Comparison of ENCODE assay signal across 8 cellular contexts in the genomic region with DNA sequence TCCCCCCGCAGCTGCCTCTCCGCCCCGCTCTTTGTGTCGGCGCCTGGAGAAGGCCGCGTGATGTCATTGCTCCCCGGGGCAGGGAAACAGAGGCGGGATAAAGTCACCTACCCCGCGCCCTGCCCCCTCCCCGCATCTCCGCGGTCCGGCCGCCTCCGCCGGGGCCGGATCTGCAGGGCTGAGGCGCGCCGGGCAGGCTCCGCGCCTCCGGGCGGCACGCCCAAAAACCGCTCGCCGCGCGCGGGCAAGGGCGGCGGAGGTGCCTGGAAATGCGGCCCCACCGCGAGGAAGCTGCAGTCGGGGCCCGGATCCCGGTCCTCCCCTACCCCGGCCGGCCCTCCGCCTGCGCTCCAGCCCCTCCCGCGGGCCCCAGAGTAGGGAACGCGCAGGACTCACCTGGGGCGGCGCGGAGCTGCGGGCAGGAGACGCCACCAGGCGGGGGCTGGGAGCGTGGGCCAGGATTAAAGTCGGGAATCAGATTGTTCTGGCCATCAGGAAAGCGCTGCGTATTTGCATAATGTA. TPM values are rescaled to one million over a fixed set of nuclear protein-coding genes. Genes with fewer than 3 reads are reported as not detected.
A peak's percentile ranks its signal among the peaks of the same experiment; 100 is the strongest.
DNase-seq lines count a peak whose midpoint lies in the region; ATAC-seq, FAIRE-seq and TF ChIP-seq lines count a peak whose summit lies in the region.

Gene FAXC, minus strand, starts transcription at position 55 of the 522 bp plus-strand sequence. CDS start 302 bp downstream, outside the sequence.

- H3K4ac ChIP-seq in H1 (replicated peaks; ENCODE audit: insufficient read length, low read depth, low read length), result no peak within 1 kb of the TSS

- FAIRE-seq in HTR-8/SVneo (lab: Jason Lieb, UNC) (no peak), H1 (lab: Jason Lieb, UNC) (no peak)

- H3K9me3 Mint-ChIP-seq in memory B cell, result no peaks in the 10 kb centered on the region

- no peak for TF ChIP-seq EP300 in H1 (IDR thresholded peaks at IDR 0.05; ENCODE audit: borderline replicate concordance in 1 of 2, low read depth in 2 of 2, low read length in 2 of 2)

- POLR2A ChIA-PET in H1 (lab: Charles Lee; ENCODE audit: partially characterized antibody), result interaction anchor here (0.5 to 4.2 kb wide), 18 partner anchors 9 to 219 kb away, joined by 3 to 34 read pairs (median 4); partner anchors contain the start of genes CCNC, COQ3 and PNISR

- 1% methylated on average over 52 of the region's 59 CpGs; no CpG with 5 or more reads in 1 of the 2 experiments for WGBS in H1 (ENCODE audit: extremely low coverage in 1 of 2, insufficient coverage in 1 of 2, insufficient read length in 1 of 2, insufficient replicate concordance in 2 of 2, low coverage in 1 of 2, low lambda C conversion rate in 2 of 2, missing lambda C conversion rate in 1 of 2), 2 experiments

- H3K18ac ChIP-seq in H1 (ENCODE audit: extremely low read depth, low read length), result no peak within 1 kb of the TSS; the same call in 1 of the 2 replicates

- H3K79me2 ChIP-seq in H1 (ENCODE audit: control insufficient read depth in 1 of 2, insufficient read depth in 2 of 2, low read length in 2 of 2), result 0 out of 4 replicates have a peak, but pooled peaks cover 0 to 2% of the 10 kb centered on the region in 2 experiments

- peak within 1 kb of the TSS; percentile 41 for H3K4me3 Mint-ChIP-seq in memory B cell

- TF ChIP-seq CTCF in H1 (IDR thresholded peaks at IDR 0.05; ENCODE audit: control extremely low read depth in 1 of 3, insufficient read depth in 1 of 3, low read depth in 1 of 3, low read length in 3 of 3), result peak; percentile 31 to 45 (median 35)
- peak in 1 of 2 experiments; percentile 13 for TF ChIP-seq CTCF in tibial artery (IDR thresholded peaks at IDR 0.05)

- H2BK12ac ChIP-seq in H1 (ENCODE audit: low read depth, low read length), result no peak within 1 kb of the TSS; the same call in 1 of the 2 replicates

- H3K14ac ChIP-seq in H1 (ENCODE audit: insufficient read length), result peak within 1 kb of the TSS; percentile 56

- H3K27me3 Mint-ChIP-seq in memory B cell, result peaks cover 19% of the 10 kb centered on the region

- H4K91ac ChIP-seq in H1 (replicated peaks; ENCODE audit: insufficient read length, low read length), result peak within 1 kb of the TSS; percentile 17

- no peaks in the 10 kb centered on the region for H3K79me1 ChIP-seq in H1 (ENCODE audit: low read depth, low read length)

- H3K36me3 Mint-ChIP-seq in memory B cell, result no peaks in the 10 kb centered on the region

- intact Hi-C loops in tibial artery (cut with DNase I; ENCODE audit: low total_unique reads) (no loop called here), sciatic nerve (cut with DNase I) (no loop called here)

- H3K27ac ChIP-seq in SJCRH30 (no peak within 1 kb of the TSS), H1 (ENCODE audit: low read depth, low read length) (peak within 1 kb of the TSS; percentile 62; the same call in 1 of the 2 replicates), tibial artery (peak within 1 kb of the TSS; percentile 70 to 87)

- TF ChIP-seq RAD21 in H1 (IDR thresholded peaks at IDR 0.05 in 1 of 2, conservative IDR thresholded peaks at IDR 0.05 in 1 of 2; ENCODE audit: low read depth in 2 of 2, low read length in 2 of 2), result peak; percentile 36 to 47; a peak in 2 of 4 replicates

- H3K4me3 ChIP-seq in SJCRH30 (peak within 1 kb of the TSS; percentile 84), H1 (ENCODE audit: extremely low read depth in 1 of 4, insufficient read depth in 2 of 4, low read depth in 3 of 4, low read length in 4 of 4) (peak within 1 kb of the TSS; percentile 86 to 96 (median 90)), tibial artery (peak within 1 kb of the TSS; percentile 62 to 87)

- peaks cover 6% of the 10 kb centered on the region; the same call in 1 of the 2 replicates for H3K4me1 ChIP-seq in SJCRH30
- H3K4me1 ChIP-seq in H1 (replicated peaks in 1 of 4; ENCODE audit: control insufficient read depth in 3 of 4, insufficient read depth in 4 of 4, low read length in 3 of 4), result peaks cover 0 to 9% (median 6%) of the 10 kb centered on the region in 4 experiments; a peak in 6 of 7 replicates
- peaks cover 0 to 25% (median 11%) of the 10 kb centered on the region in 4 donors for H3K4me1 ChIP-seq in tibial artery

- CTCF ChIA-PET in H1 (lab: Charles Lee; ENCODE audit: partially characterized antibody), result interaction anchor here (1.0 to 5.2 kb wide), 7 partner anchors 12 to 182 kb away, joined by 3 to 39 read pairs (median 5); no protein-coding TSS in a partner anchor

- H2AFZ ChIP-seq in H1 (ENCODE audit: low read length), result peak within 1 kb of the TSS; percentile 77

- peak within 1 kb of the TSS; percentile 34 for H3K56ac ChIP-seq in H1 (replicated peaks; ENCODE audit: insufficient read length, low read depth, low read length)

- H3K36me3 ChIP-seq in SJCRH30 (no peaks in the 10 kb centered on the region), H1 (ENCODE audit: control insufficient read depth in 2 of 4, insufficient read depth in 4 of 4, low read length in 3 of 4) (no peaks in the 10 kb centered on the region; a peak in 1 of 8 replicates), tibial artery (no peaks in the 10 kb centered on the region)

- DNase-seq in COR-L47 (lab: John Stamatoyannopoulos, UW) (peak; percentile 78), HTR-8/SVneo (ENCODE audit: insufficient read length, low spot score) (peak; percentile 31), SJCRH30 (peak; percentile 40 to 47), H1 (ENCODE audit: low read depth in 1 of 2, low spot score in 2 of 2) (peak in 1 of 2 experiments; percentile 81), memory B cell (ENCODE audit: low spot score in 2 of 2) (peak in 1 of 2 donors; percentile 14), tibial artery (peak in 1 of 2 donors; percentile 67), sciatic nerve (ENCODE audit: low spot score) (no peak)

- H3K9me3 ChIP-seq in SJCRH30 (replicated peaks) (no peaks in the 10 kb centered on the region), H1 (ENCODE audit: insufficient read depth in 2 of 2, low read depth in 1 of 2, low read length in 1 of 2) (no peaks in the 10 kb centered on the region), tibial artery (no peaks in the 10 kb centered on the region)

- peak; percentile 48 for ATAC-seq in GM19328 (IDR thresholded peaks at IDR 0.05; ENCODE audit: unreplicated experiment)
- peak; percentile 37 for ATAC-seq in memory B cell (ENCODE audit: low read depth)
- ATAC-seq in sciatic nerve, result no peak

- H2BK20ac ChIP-seq in H1 (ENCODE audit: low read length), result no peak within 1 kb of the TSS

- no peak within 1 kb of the TSS for H4K5ac ChIP-seq in H1 (ENCODE audit: insufficient read length, low read depth, low read length)

- no peak within 1 kb of the TSS for H3K23ac ChIP-seq in H1 (ENCODE audit: insufficient read length)

- H3K9ac ChIP-seq in H1 (replicated peaks in 1 of 4; ENCODE audit: extremely low read depth in 1 of 4, low read depth in 3 of 4, low read length in 3 of 4), result peak within 1 kb of the TSS; percentile 81 to 93 (median 88)

- no peaks in the 10 kb centered on the region for H3K4me1 Mint-ChIP-seq in memory B cell

- no peaks in the 10 kb centered on the region for H4K20me1 ChIP-seq in H1 (replicated peaks in 1 of 2; ENCODE audit: control insufficient read depth in 1 of 2, insufficient read depth in 2 of 2, low read length in 2 of 2)

- no peak within 1 kb of the TSS for H2BK120ac ChIP-seq in H1 (replicated peaks; ENCODE audit: low read depth, low read length)

- peak within 1 kb of the TSS; percentile 93; the same call in 1 of the 2 replicates for H4K8ac ChIP-seq in H1 (ENCODE audit: extremely low read depth, insufficient read depth, low read length)

- H3K27me3 ChIP-seq in SJCRH30 (peaks cover 4% of the 10 kb centered on the region; the same call in 1 of the 2 replicates), H1 (replicated peaks in 1 of 4; ENCODE audit: control insufficient read depth in 3 of 4, extremely low read depth in 1 of 4, insufficient read depth in 3 of 4, low read length in 3 of 4) (no peaks in the 10 kb centered on the region; a peak in 1 of 7 replicates), tibial artery (peaks cover 0 to 3% of the 10 kb centered on the region in 2 donors)

- peak; percentile 72 to 73 for TF ChIP-seq POLR2A in H1 (IDR thresholded peaks at IDR 0.05; ENCODE audit: control extremely low read depth in 1 of 2, low read depth in 2 of 2, low read length in 2 of 2)

- peaks cover 8% of the 10 kb centered on the region for H3K23me2 ChIP-seq in H1 (ENCODE audit: low read depth, low read length)

- H2BK15ac ChIP-seq in H1 (ENCODE audit: low read length), result 0 out of 2 replicates have a peak within 1 kb of the TSS, but pooled peaks have one; percentile 34

- H2BK5ac ChIP-seq in H1 (ENCODE audit: low read depth, low read length), result peak within 1 kb of the TSS; percentile 14; the same call in 1 of the 2 replicates

- no peak within 1 kb of the TSS for H3K27ac Mint-ChIP-seq in memory B cell

- no peak within 1 kb of the TSS for H2AK5ac ChIP-seq in H1 (ENCODE audit: low read depth, low read length)

- peak within 1 kb of the TSS; percentile 92 to 96 for H3K4me2 ChIP-seq in H1 (ENCODE audit: insufficient read depth in 1 of 2, low read depth in 2 of 2, low read length in 2 of 2)

TF ChIP-seq in H1, 55 proteins besides CTCF, POLR2A, EP300 and RAD21 (continues in another document):
- TF ChIP-seq ASH2L (IDR thresholded peaks at IDR 0.05; ENCODE audit: low read length) (peak; percentile 42), PHF8 (conservative IDR thresholded peaks at IDR 0.05; ENCODE audit: low read depth, low read length) (peak; percentile 71), SIN3A (conservative IDR thresholded peaks at IDR 0.05 in 1 of 2, IDR thresholded peaks at IDR 0.05 in 1 of 2; ENCODE audit: low read depth in 1 of 2, low read length in 2 of 2) (no peak), POLR2AphosphoS5 (IDR thresholded peaks at IDR 0.05; ENCODE audit: low read depth, low read length) (peak; percentile 66), TBP (IDR thresholded peaks at IDR 0.05; ENCODE audit: low read depth, low read length) (peak; percentile 17), KDM4A (IDR thresholded peaks at IDR 0.05; ENCODE audit: low read depth, low read length, severe bottlenecking) (peak; percentile 75), BACH1 (IDR thresholded peaks at IDR 0.05; ENCODE audit: low read length) (peak; percentile 16; the same call in 1 of the 2 replicates), TAF1 (IDR thresholded peaks at IDR 0.05; ENCODE audit: low read depth, low read length) (peak; percentile 87), POU5F1 (IDR thresholded peaks at IDR 0.05; ENCODE audit: low read depth, low read length) (no peak)

RNA-seq across cellular contexts. Expression of gene FAXC, which starts in this region (rescaled TPM):
- total RNA-seq in SJCRH30 (2014; rRNA removed; shearing (Covaris generic)), result 5.0 and 7.4 TPM in 2 replicates
- 25.6 and 29.8 TPM in 2 replicates for total RNA-seq in H1 (2021; fragmentation: NEBNext Ultra II Directional; extraction: Animal tissue kit (Norgen Biotek cat#: 25700))
- polyA plus RNA-seq in H1 (2011; rRNA removed), result 13.6 and 23.2 TPM in 2 replicates
- polyA plus RNA-seq in H1 (2011; cell fraction: cytosol; rRNA removed), result 17.1 TPM
- polyA plus RNA-seq in H1 (2011; cell fraction: nucleus; rRNA removed), result 16.1 TPM
- 16.7 to 23.7 TPM (median 19.4 TPM) in 4 replicates for polyA plus RNA-seq in H1 (2012, experiment 1 of 2)
- 11.9 TPM for polyA plus RNA-seq in H1 (2012, experiment 2 of 2)
- polyA plus RNA-seq in H1 (2013, experiment 1 of 2), result 13.7 TPM
- polyA plus RNA-seq in H1 (2013, experiment 2 of 2), result 15.0 TPM
- polyA minus RNA-seq in H1 (2011; rRNA and poly(A)+ RNA removed), result 15.7 and 18.0 TPM in 2 replicates
- polyA minus RNA-seq in H1 (2011; cell fraction: cytosol; rRNA and poly(A)+ RNA removed), result 8.1 TPM
- 7.8 TPM for polyA minus RNA-seq in H1 (2011; cell fraction: nucleus; rRNA and poly(A)+ RNA removed)
- total RNA-seq in sciatic nerve, result 0.49 TPM
